Comparison of ENCODE assay signal across 2 cellular contexts in genomic region chr3:136734382-136735070, GRCh38.
TF ChIP-seq lines count a peak whose summit lies in the region.

No MANE protein-coding gene starts in this region.

TF ChIP-seq in HCT116, 20 proteins besides CTCF, POLR2A, EP300 and RAD21:
- TF ChIP-seq JUND (IDR thresholded peaks at IDR 0.05), result no peak
- TF ChIP-seq TCF7L2 (IDR thresholded peaks at IDR 0.05; ENCODE audit: borderline replicate concordance, extremely low read depth, insufficient read depth, insufficient read length), result no peak
- no peak for TF ChIP-seq SIN3A (IDR thresholded peaks at IDR 0.05; ENCODE audit: low read depth)
- TF ChIP-seq EZH2phosphoT487 (IDR thresholded peaks at IDR 0.05; ENCODE audit: borderline replicate concordance), result no peak
- TF ChIP-seq, protein P1, sequence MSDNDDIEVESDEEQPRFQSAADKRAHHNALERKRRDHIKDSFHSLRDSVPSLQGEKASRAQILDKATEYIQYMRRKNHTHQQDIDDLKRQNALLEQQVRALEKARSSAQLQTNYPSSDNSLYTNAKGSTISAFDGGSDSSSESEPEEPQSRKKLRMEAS (IDR thresholded peaks at IDR 0.05), result no peak
- TF ChIP-seq EGR1 (IDR thresholded peaks at IDR 0.05; ENCODE audit: low read depth), result no peak
- TF ChIP-seq FOSL1 (IDR thresholded peaks at IDR 0.05; ENCODE audit: low read depth), result no peak
- no peak for TF ChIP-seq CBX3 (IDR thresholded peaks at IDR 0.05; ENCODE audit: low read depth)
- no peak for TF ChIP-seq ELF1 (IDR thresholded peaks at IDR 0.05; ENCODE audit: borderline replicate concordance, low read depth)
- no peak for TF ChIP-seq EZH2 (IDR thresholded peaks at IDR 0.05)
- no peak for TF ChIP-seq CEBPB (IDR thresholded peaks at IDR 0.05; ENCODE audit: low read depth)
- TF ChIP-seq ZNF274 (IDR thresholded peaks at IDR 0.05; ENCODE audit: low read depth, low read length), result no peak
- TF ChIP-seq, protein P2, sequence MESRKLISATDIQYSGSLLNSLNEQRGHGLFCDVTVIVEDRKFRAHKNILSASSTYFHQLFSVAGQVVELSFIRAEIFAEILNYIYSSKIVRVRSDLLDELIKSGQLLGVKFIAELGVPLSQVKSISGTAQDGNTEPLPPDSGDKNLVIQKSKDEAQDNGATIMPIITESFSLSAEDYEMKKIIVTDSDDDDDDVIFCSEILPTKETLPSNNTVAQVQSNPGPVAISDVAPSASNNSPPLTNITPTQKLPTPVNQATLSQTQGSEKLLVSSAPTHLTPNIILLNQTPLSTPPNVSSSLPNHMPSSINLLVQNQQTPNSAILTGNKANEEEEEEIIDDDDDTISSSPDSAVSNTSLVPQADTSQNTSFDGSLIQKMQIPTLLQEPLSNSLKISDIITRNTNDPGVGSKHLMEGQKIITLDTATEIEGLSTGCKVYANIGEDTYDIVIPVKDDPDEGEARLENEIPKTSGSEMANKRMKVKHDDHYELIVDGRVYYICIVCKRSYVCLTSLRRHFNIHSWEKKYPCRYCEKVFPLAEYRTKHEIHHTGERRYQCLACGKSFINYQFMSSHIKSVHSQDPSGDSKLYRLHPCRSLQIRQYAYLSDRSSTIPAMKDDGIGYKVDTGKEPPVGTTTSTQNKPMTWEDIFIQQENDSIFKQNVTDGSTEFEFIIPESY (IDR thresholded peaks at IDR 0.05; ENCODE audit: extremely low read depth, insufficient replicate concordance, low read length), result no peak
- TF ChIP-seq, protein P3, sequence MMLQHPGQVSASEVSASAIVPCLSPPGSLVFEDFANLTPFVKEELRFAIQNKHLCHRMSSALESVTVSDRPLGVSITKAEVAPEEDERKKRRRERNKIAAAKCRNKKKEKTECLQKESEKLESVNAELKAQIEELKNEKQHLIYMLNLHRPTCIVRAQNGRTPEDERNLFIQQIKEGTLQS (IDR thresholded peaks at IDR 0.05), result no peak

TF ChIP-seq in HepG2, 621 proteins besides CTCF, POLR2A, EP300 and RAD21 (continues in another document):
- TF ChIP-seq TCF12 (IDR thresholded peaks at IDR 0.05) (no peak), TCF12 (CRISPR knock-in tag; IDR thresholded peaks at IDR 0.05) (no peak), HNRNPLL (IDR thresholded peaks at IDR 0.05; ENCODE audit: low read depth, low read length, poor library complexity, severe bottlenecking) (no peak), MBD4 (IDR thresholded peaks at IDR 0.05; ENCODE audit: borderline replicate concordance, low read length) (no peak), NR2F6 (IDR thresholded peaks at IDR 0.05) (no peak), NR2F6 (CRISPR knock-in tag; IDR thresholded peaks at IDR 0.05) (0 out of 2 replicates have a peak, but pooled peaks have one; percentile 15), ZNF326 (CRISPR knock-in tag; IDR thresholded peaks at IDR 0.05; ENCODE audit: borderline replicate concordance) (no peak), PATZ1 (CRISPR knock-in tag; IDR thresholded peaks at IDR 0.05) (peak; percentile 54; the same call in 1 of the 2 replicates), GATAD2A (CRISPR knock-in tag; IDR thresholded peaks at IDR 0.05) (peak; percentile 29; the same call in 1 of the 2 replicates), ZNF800 (CRISPR knock-in tag; IDR thresholded peaks at IDR 0.05) (no peak), POLR2G (IDR thresholded peaks at IDR 0.05; ENCODE audit: low read depth, low read length) (no peak), SOX5 (CRISPR knock-in tag; IDR thresholded peaks at IDR 0.05; ENCODE audit: borderline replicate concordance) (peak; percentile 76; the same call in 1 of the 2 replicates), ZNF652 (CRISPR knock-in tag; IDR thresholded peaks at IDR 0.05; ENCODE audit: borderline replicate concordance, low read depth) (peak; percentile 42; the same call in 1 of the 2 replicates), CHD2 (IDR thresholded peaks at IDR 0.05; ENCODE audit: low read depth, low read length) (no peak), ZNF160 (CRISPR knock-in tag; IDR thresholded peaks at IDR 0.05) (no peak), ETV6 (CRISPR knock-in tag; conservative IDR thresholded peaks at IDR 0.05) (no peak), CEBPB (IDR thresholded peaks at IDR 0.05; ENCODE audit: borderline replicate concordance, low read depth, low read length) (no peak), ZNF740 (CRISPR knock-in tag; IDR thresholded peaks at IDR 0.05) (no peak), SALL2 (CRISPR knock-in tag; IDR thresholded peaks at IDR 0.05) (no peak), CEBPZ (IDR thresholded peaks at IDR 0.05; ENCODE audit: low read length) (no peak), HIVEP1 (CRISPR knock-in tag; IDR thresholded peaks at IDR 0.05) (no peak), IRF2 (CRISPR knock-in tag; IDR thresholded peaks at IDR 0.05) (no peak), SPEN (CRISPR knock-in tag; IDR thresholded peaks at IDR 0.05; ENCODE audit: low read depth) (no peak), ZNF251 (CRISPR knock-in tag; IDR thresholded peaks at IDR 0.05) (no peak), AGO2 (optimal IDR thresholded peaks at IDR 0.05; ENCODE audit: low read depth, low read length) (no peak), MZF1 (CRISPR knock-in tag; IDR thresholded peaks at IDR 0.05; ENCODE audit: borderline replicate concordance) (no peak), SAP130 (CRISPR knock-in tag; IDR thresholded peaks at IDR 0.05; ENCODE audit: low read depth) (0 out of 2 replicates have a peak, but pooled peaks have one; percentile 16), ZFY (CRISPR knock-in tag; IDR thresholded peaks at IDR 0.05) (no peak)
- TF ChIP-seq, protein P4, sequence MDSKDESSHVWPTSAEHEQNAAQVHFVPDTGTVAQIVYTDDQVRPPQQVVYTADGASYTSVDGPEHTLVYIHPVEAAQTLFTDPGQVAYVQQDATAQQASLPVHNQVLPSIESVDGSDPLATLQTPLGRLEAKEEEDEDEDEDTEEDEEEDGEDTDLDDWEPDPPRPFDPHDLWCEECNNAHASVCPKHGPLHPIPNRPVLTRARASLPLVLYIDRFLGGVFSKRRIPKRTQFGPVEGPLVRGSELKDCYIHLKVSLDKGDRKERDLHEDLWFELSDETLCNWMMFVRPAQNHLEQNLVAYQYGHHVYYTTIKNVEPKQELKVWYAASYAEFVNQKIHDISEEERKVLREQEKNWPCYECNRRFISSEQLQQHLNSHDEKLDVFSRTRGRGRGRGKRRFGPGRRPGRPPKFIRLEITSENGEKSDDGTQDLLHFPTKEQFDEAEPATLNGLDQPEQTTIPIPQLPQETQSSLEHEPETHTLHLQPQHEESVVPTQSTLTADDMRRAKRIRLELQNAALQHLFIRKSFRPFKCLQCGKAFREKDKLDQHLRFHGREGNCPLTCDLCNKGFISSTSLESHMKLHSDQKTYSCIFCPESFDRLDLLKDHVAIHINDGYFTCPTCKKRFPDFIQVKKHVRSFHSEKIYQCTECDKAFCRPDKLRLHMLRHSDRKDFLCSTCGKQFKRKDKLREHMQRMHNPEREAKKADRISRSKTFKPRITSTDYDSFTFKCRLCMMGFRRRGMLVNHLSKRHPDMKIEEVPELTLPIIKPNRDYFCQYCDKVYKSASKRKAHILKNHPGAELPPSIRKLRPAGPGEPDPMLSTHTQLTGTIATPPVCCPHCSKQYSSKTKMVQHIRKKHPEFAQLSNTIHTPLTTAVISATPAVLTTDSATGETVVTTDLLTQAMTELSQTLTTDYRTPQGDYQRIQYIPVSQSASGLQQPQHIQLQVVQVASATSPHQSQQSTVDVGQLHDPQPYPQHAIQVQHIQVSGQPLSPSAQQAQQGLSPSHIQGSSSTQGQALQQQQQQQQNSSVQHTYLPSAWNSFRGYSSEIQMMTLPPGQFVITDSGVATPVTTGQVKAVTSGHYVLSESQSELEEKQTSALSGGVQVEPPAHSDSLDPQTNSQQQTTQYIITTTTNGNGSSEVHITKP (CRISPR knock-in tag; IDR thresholded peaks at IDR 0.05; ENCODE audit: low read depth), result no peak
- TF ChIP-seq, protein P5, sequence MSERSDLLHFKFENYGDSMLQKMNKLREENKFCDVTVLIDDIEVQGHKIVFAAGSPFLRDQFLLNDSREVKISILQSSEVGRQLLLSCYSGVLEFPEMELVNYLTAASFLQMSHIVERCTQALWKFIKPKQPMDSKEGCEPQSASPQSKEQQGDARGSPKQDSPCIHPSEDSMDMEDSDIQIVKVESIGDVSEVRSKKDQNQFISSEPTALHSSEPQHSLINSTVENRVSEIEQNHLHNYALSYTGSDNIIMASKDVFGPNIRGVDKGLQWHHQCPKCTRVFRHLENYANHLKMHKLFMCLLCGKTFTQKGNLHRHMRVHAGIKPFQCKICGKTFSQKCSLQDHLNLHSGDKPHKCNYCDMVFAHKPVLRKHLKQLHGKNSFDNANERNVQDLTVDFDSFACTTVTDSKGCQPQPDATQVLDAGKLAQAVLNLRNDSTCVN (CRISPR knock-in tag; IDR thresholded peaks at IDR 0.05; ENCODE audit: borderline replicate concordance), result no peak
- TF ChIP-seq, protein P6, sequence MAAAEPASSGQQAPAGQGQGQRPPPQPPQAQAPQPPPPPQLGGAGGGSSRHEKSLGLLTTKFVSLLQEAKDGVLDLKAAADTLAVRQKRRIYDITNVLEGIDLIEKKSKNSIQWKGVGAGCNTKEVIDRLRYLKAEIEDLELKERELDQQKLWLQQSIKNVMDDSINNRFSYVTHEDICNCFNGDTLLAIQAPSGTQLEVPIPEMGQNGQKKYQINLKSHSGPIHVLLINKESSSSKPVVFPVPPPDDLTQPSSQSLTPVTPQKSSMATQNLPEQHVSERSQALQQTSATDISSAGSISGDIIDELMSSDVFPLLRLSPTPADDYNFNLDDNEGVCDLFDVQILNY (CRISPR knock-in tag; conservative IDR thresholded peaks at IDR 0.05), result no peak
- TF ChIP-seq, protein P7, sequence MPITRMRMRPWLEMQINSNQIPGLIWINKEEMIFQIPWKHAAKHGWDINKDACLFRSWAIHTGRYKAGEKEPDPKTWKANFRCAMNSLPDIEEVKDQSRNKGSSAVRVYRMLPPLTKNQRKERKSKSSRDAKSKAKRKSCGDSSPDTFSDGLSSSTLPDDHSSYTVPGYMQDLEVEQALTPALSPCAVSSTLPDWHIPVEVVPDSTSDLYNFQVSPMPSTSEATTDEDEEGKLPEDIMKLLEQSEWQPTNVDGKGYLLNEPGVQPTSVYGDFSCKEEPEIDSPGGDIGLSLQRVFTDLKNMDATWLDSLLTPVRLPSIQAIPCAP (CRISPR knock-in tag; IDR thresholded peaks at IDR 0.05; ENCODE audit: low read depth), result no peak
- TF ChIP-seq, protein P8, sequence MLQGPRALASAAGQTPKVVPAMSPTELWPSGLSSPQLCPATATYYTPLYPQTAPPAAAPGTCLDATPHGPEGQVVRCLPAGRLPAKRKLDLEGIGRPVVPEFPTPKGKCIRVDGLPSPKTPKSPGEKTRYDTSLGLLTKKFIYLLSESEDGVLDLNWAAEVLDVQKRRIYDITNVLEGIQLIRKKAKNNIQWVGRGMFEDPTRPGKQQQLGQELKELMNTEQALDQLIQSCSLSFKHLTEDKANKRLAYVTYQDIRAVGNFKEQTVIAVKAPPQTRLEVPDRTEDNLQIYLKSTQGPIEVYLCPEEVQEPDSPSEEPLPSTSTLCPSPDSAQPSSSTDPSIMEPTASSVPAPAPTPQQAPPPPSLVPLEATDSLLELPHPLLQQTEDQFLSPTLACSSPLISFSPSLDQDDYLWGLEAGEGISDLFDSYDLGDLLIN (CRISPR knock-in tag; IDR thresholded peaks at IDR 0.05; ENCODE audit: borderline replicate concordance), result no peak
